In genomic region chr17:6690641-6691040, GRCh38 we compare ENCODE assay signal across 26 cellular contexts. TPM values are rescaled to one million over a fixed set of nuclear protein-coding genes. Genes with fewer than 3 reads are reported as not detected.
A peak's percentile ranks its signal among the peaks of the same experiment; 100 is the strongest.
DNase-seq lines count a peak whose midpoint lies in the region; ATAC-seq, FAIRE-seq and TF ChIP-seq lines count a peak whose summit lies in the region.
"Had no signal": no experiment of that assay in that cellular context is flagged by ENCODE, and none has a peak within 500 bp of the region (broad histone marks: within the 10 kb centered on the region; RNA-seq: fewer than 3 reads in every experiment).

No MANE protein-coding gene starts in this region.

- no peak for TF ChIP-seq POLR2A in right lobe of liver (IDR thresholded peaks at IDR 0.05)

- H3K36me3 ChIP-seq in kidney (ENCODE audit: control insufficient read depth in 1 of 2, insufficient read depth in 2 of 2, low read length in 2 of 2) (no peaks in the 10 kb centered on the region), right lobe of liver (peaks cover 0 to 75% (median 30%) of the 10 kb centered on the region in 4 donors), OCI-LY7 (ENCODE audit: insufficient read depth, low read length) (no peaks in the 10 kb centered on the region)
- H3K36me3 ChIP-seq: BE2C; BLaER1 treated with 17β-estradiol and CSF1 and Interleukin-3, amounts not matched to agents 10 nM and 100 nM had no signal

- CTCF ChIA-PET in OCI-LY7 (lab: Charles Lee; ENCODE audit: unreplicated experiment) (no interaction called here), RWPE1 (lab: Yijun Ruan, JAX) (interaction anchor here (0.7 kb wide), 1 partner anchor 1554 kb away, joined by 4 read pairs; no protein-coding TSS in a partner anchor)

- intact Hi-C loops in kidney (cut with DNase I): no loop called here
- intact Hi-C loops in right lobe of liver (cut with DNase I): no loop called here
- intact Hi-C loops in OCI-LY7 (cut with micrococcal nuclease; ENCODE audit: unreplicated experiment): no loop called here

- H3K27me3 ChIP-seq in right lobe of liver: no peaks in the 10 kb centered on the region
- H3K27me3 ChIP-seq: BE2C had no signal

- WGBS in right lobe of liver (ENCODE audit: insufficient coverage, low coverage, low lambda C conversion rate, missing lambda C conversion rate): no CpG with 5 or more reads among the region's 11 CpGs

- H3K4me1 ChIP-seq in kidney (ENCODE audit: control insufficient read depth in 1 of 2, insufficient read depth in 1 of 2, low read depth in 1 of 2, low read length in 2 of 2) (no peaks in the 10 kb centered on the region), right lobe of liver (peaks cover 0 to 39% (median 4%) of the 10 kb centered on the region in 4 donors), OCI-LY7 (ENCODE audit: insufficient read depth, low read length, poor library complexity, severe bottlenecking) (no peaks in the 10 kb centered on the region)
- H3K4me1 ChIP-seq: A549; BE2C; BLaER1 treated with 17β-estradiol and CSF1 and Interleukin-3, amounts not matched to agents 10 nM and 100 nM had no signal

- peak in 3 of 4 donors; percentile 4 to 26 (median 6) for ATAC-seq in right lobe of liver
- ATAC-seq: A549, GM12878, GM23338, HCT116 had no signal

- DNase-seq in kidney (peak; percentile 54), right lobe of liver (peak in 1 of 3 donors; percentile 40), nephron progenitor cell (no peak), OCI-LY7 (ENCODE audit: low spot score) (no peak), RWPE1 (ENCODE audit: low spot score) (no peak), UCSD-AML1 (lab: John Stamatoyannopoulos, UW; ENCODE audit: unreplicated experiment) (no peak)
- DNase-seq: 8988T; ACHN; AML-193; BE2C; CD4-positive, alpha-beta T cell; CD8-positive, alpha-beta memory T cell; DMS 273 treated with DMSO at 0.1 percent for 48 hours; DMS79; EL; GDM1; H9 had no signal

- no peak overlapping the region for H3K4me2 ChIP-seq in OCI-LY7 (ENCODE audit: low read length)
- H3K4me2 ChIP-seq: A549; BLaER1 treated with 17β-estradiol and CSF1 and Interleukin-3, amounts not matched to agents 10 nM and 100 nM; GM23338 had no signal

- H3K9me3 ChIP-seq in kidney (ENCODE audit: control insufficient read depth in 1 of 2, low read length in 2 of 2) (no peaks in the 10 kb centered on the region), right lobe of liver (no peaks in the 10 kb centered on the region), OCI-LY7 (ENCODE audit: low read length) (no peaks in the 10 kb centered on the region)
- H3K9me3 ChIP-seq: A549; BE2C; BLaER1 treated with 17β-estradiol and CSF1 and Interleukin-3, amounts not matched to agents 10 nM and 100 nM had no signal

- no peaks in the 10 kb centered on the region for H3K9me2 ChIP-seq in OCI-LY7 (ENCODE audit: insufficient read depth, low read length)

- TF ChIP-seq CTCF in kidney (IDR thresholded peaks at IDR 0.05; ENCODE audit: borderline replicate concordance, extremely low read depth, insufficient read depth) (no peak), right lobe of liver (IDR thresholded peaks at IDR 0.05) (no peak), nephron progenitor cell (IDR thresholded peaks at IDR 0.05) (no peak), OCI-LY7 (conservative IDR thresholded peaks at IDR 0.05; ENCODE audit: low read length) (no peak), RWPE1 (conservative IDR thresholded peaks at IDR 0.05; ENCODE audit: low read depth) (no peak)

- peaks cover 54% of the 10 kb centered on the region for H3K27me3 Mint-ChIP-seq in nephron progenitor cell (ENCODE audit: low read depth, poor library complexity)

- no peaks in the 10 kb centered on the region for H3K4me1 Mint-ChIP-seq in nephron progenitor cell
- H3K4me1 Mint-ChIP-seq: CD14-positive monocyte; CD8-positive, alpha-beta memory T cell; GM23338; H9 had no signal

- FAIRE-seq in kidney (lab: Jason Lieb, UNC): no peak
- FAIRE-seq: A549, D721Med, GM12878, GM19239 had no signal

- H3K79me2 ChIP-seq in OCI-LY7 (ENCODE audit: insufficient read depth, low read depth, low read length): no peaks in the 10 kb centered on the region

- peak overlapping the region; percentile 83 for H3K27ac Mint-ChIP-seq in nephron progenitor cell
- H3K27ac Mint-ChIP-seq: CD14-positive monocyte; CD4-positive, alpha-beta T cell; CD8-positive, alpha-beta memory T cell; GM23338 had no signal

- no peak overlapping the region for H3K4me3 ChIP-seq in kidney (ENCODE audit: low read length in 2 of 2)
- H3K4me3 ChIP-seq in right lobe of liver: no peak overlapping the region
- H3K4me3 ChIP-seq in OCI-LY7 (ENCODE audit: low read depth, low read length, poor library complexity, severe bottlenecking): no peak overlapping the region
- H3K4me3 ChIP-seq: A549; BLaER1 treated with 17β-estradiol and CSF1 and Interleukin-3, amounts not matched to agents 10 nM and 100 nM; GM12878; GM23338 had no signal

- no peak overlapping the region for H2AFZ ChIP-seq in OCI-LY7 (ENCODE audit: low read length)
- H2AFZ ChIP-seq: GM23338 had no signal

- no peaks in the 10 kb centered on the region for H4K20me1 ChIP-seq in OCI-LY7 (ENCODE audit: insufficient read depth, low read length)
- H4K20me1 ChIP-seq: BLaER1 treated with 17β-estradiol and CSF1 and Interleukin-3, amounts not matched to agents 10 nM and 100 nM had no signal

- H3K9me3 Mint-ChIP-seq in nephron progenitor cell: no peaks in the 10 kb centered on the region
- H3K9me3 Mint-ChIP-seq: CD4-positive, alpha-beta T cell; CD8-positive, alpha-beta memory T cell; H9 had no signal

- H3K4me3 Mint-ChIP-seq in nephron progenitor cell: no peak overlapping the region
- H3K4me3 Mint-ChIP-seq: CD14-positive monocyte; CD4-positive, alpha-beta T cell; CD8-positive, alpha-beta memory T cell; GM23338; H9 had no signal

- POLR2A ChIA-PET in OCI-LY7 (lab: Charles Lee): no interaction called here
- POLR2A ChIA-PET in RWPE1 (lab: Yijun Ruan, JAX; ENCODE audit: low non-redundant PET): no interaction called here

- BruUV-seq in OCI-LY7 (replicated peaks; lab: Mats Ljungman, UMichigan): no TSS peak

- no peaks in the 10 kb centered on the region for H3K36me3 Mint-ChIP-seq in nephron progenitor cell (ENCODE audit: low read depth)
- H3K36me3 Mint-ChIP-seq: CD14-positive monocyte; CD8-positive, alpha-beta memory T cell had no signal

- H3K27ac ChIP-seq in kidney (ENCODE audit: low read depth in 2 of 2, low read length in 2 of 2) (no peak overlapping the region), right lobe of liver (no peak overlapping the region), OCI-LY7 (ENCODE audit: low read depth, low read length, poor library complexity, severe bottlenecking) (no peak overlapping the region), RWPE1 (no peak overlapping the region)
- H3K27ac ChIP-seq: A549; BLaER1 treated with 17β-estradiol and CSF1 and Interleukin-3, amounts not matched to agents 10 nM and 100 nM had no signal

- no peak overlapping the region for H3K9ac ChIP-seq in kidney (ENCODE audit: low read length in 2 of 2)
- H3K9ac ChIP-seq: BLaER1 treated with 17β-estradiol and CSF1 and Interleukin-3, amounts not matched to agents 10 nM and 100 nM had no signal

RNA-seq across cellular contexts. Expression of gene SLC13A5, which starts 22.5 kb away (rescaled TPM):
- total RNA-seq in kidney (not detected), right lobe of liver (100 to 1,000 TPM; 142 to 383 (median 264) TPM), OCI-LY7 (2022) (not detected in 2 replicates)
- polyA plus RNA-seq in kidney (ENCODE audit: insufficient read depth, low read depth, low replicate concordance): not detected
- not detected in 2 replicates for total RNA-seq in OCI-LY7 (2014; rRNA removed; shearing (Covaris generic))
- total RNA-seq: CD4-positive, alpha-beta T cell; CD8-positive, alpha-beta memory T cell; H4 had no signal
- polyA plus RNA-seq: CD14-positive monocyte; CD8-positive, alpha-beta memory T cell; GM12878 had no signal

RNA-seq across cellular contexts. Expression of gene C17orf100, which starts 39.1 kb away (rescaled TPM):
- total RNA-seq in kidney (3.4 TPM), right lobe of liver (1 to 10 TPM; 1.2 to 4.0 (median 1.9) TPM), OCI-LY7 (2022) (5.2 and 5.6 TPM in 2 replicates)
- polyA plus RNA-seq in kidney (ENCODE audit: insufficient read depth, low read depth, low replicate concordance): 3.7 TPM
- 1.3 and 2.4 TPM in 2 replicates for total RNA-seq in OCI-LY7 (2014; rRNA removed; shearing (Covaris generic))

RNA-seq across cellular contexts. Expression of gene MED31, which starts 39.2 kb away (rescaled TPM):
- 15.9 TPM for total RNA-seq in kidney
- 21.0 TPM for polyA plus RNA-seq in kidney (ENCODE audit: insufficient read depth, low read depth, low replicate concordance)
- 10 to 100 TPM in 2 of 6 experiments, 1 to 10 TPM in 4; 3.5 to 10.7 (median 7.4) TPM for total RNA-seq in right lobe of liver
- 11.6 and 14.6 TPM in 2 replicates for total RNA-seq in OCI-LY7 (2014; rRNA removed; shearing (Covaris generic))
- total RNA-seq in OCI-LY7 (2022): 21.7 and 25.2 TPM in 2 replicates

RNA-seq across cellular contexts. Expression of gene TXNDC17, which starts 49.8 kb away (rescaled TPM):
- 56.7 TPM for total RNA-seq in kidney
- 394 TPM for polyA plus RNA-seq in kidney (ENCODE audit: insufficient read depth, low read depth, low replicate concordance)
- total RNA-seq in right lobe of liver: 100 to 1,000 TPM in 2 of 6 experiments, 10 to 100 TPM in 4; 50.4 to 204 (median 72.1) TPM
- 52.8 and 63.7 TPM in 2 replicates for total RNA-seq in OCI-LY7 (2014; rRNA removed; shearing (Covaris generic))
- total RNA-seq in OCI-LY7 (2022): 63.5 and 81.4 TPM in 2 replicates

RNA-seq across cellular contexts. Expression of gene KIAA0753, which starts 50.1 kb away (rescaled TPM):
- 21.8 TPM for total RNA-seq in kidney
- polyA plus RNA-seq in kidney (ENCODE audit: insufficient read depth, low read depth, low replicate concordance): 4.2 TPM
- 1 to 10 TPM; 3.7 to 6.5 (median 4.9) TPM for total RNA-seq in right lobe of liver
- total RNA-seq in OCI-LY7 (2014; rRNA removed; shearing (Covaris generic)): 18.9 and 20.8 TPM in 2 replicates
- 26.0 and 29.8 TPM in 2 replicates for total RNA-seq in OCI-LY7 (2022)

Comparison
In these comparisons a context has a peak if more than half of its experiments do, and no peak if none do; other contexts are left out.
1. RNA of gene SLC13A5, which starts 22.5 kb away (total RNA-seq): 142 to 383 TPM in right lobe of liver; not detected in kidney (single experiment) and not detected in OCI-LY7; every median in the first group is over 100 times any median in the second.